Comparison of ENCODE assay signal across 8 cellular contexts in genomic region chr14:92121670-92122350, GRCh38. TPM values are rescaled to one million over a fixed set of nuclear protein-coding genes. Genes with fewer than 3 reads are reported as not detected.
DNase-seq lines count a peak whose midpoint lies in the region; ATAC-seq, FAIRE-seq and TF ChIP-seq lines count a peak whose summit lies in the region.

TSS of gene CPSF2 (plus strand) at chr14:92121969. CDS start at chr14:92130985, 9,016 bp downstream.
TSS of gene NDUFB1 (minus strand) at chr14:92121706. CDS start at chr14:92117637, 4,069 bp downstream.

- peaks cover under 1% of the 10 kb centered on the region for H3F3A ChIP-seq in smooth muscle cell (ENCODE audit: low read depth)

- H3K9me3 ChIP-seq in A549 (no peaks in the 10 kb centered on the region), WERI-Rb-1 (ENCODE audit: severe bottlenecking) (no peaks in the 10 kb centered on the region), breast epithelium (no peaks in the 10 kb centered on the region), smooth muscle cell (replicated peaks; ENCODE audit: low read depth) (no peaks in the 10 kb centered on the region)

- H3K9ac ChIP-seq in smooth muscle cell (ENCODE audit: low read depth) = peak within 1 kb of the TSS; percentile 100

- FAIRE-seq in A549 (lab: Jason Lieb, UNC) = no peak

- CTCF ChIA-PET in A549 (lab: Yijun Ruan, JAX) = interaction anchor here (0.6 to 10.3 kb wide), 7 partner anchors 13 to 569 kb away, joined by 3 to 99 read pairs (median 4); partner anchors contain the start of gene ATXN3

- peaks cover 46% of the 10 kb centered on the region for H3K79me2 ChIP-seq in smooth muscle cell (ENCODE audit: low read depth)

- ATAC-seq in A549 = peak; percentile 94 to 96
- ATAC-seq in GM18520 (IDR thresholded peaks at IDR 0.05; ENCODE audit: unreplicated experiment) = peak; percentile 66
- peak; percentile 74 for ATAC-seq in HG03060 (IDR thresholded peaks at IDR 0.05; ENCODE audit: low read depth, unreplicated experiment)

- H3K4me2 ChIP-seq in A549 (peak within 1 kb of the TSS; percentile 91), smooth muscle cell (peak within 1 kb of the TSS; percentile 91)

- H3K27ac ChIP-seq in A549 (peak within 1 kb of the TSS; percentile 97 to 98), WERI-Rb-1 (peak within 1 kb of the TSS; percentile 99), breast epithelium (peak within 1 kb of the TSS; percentile 92), smooth muscle cell (ENCODE audit: low read depth) (peak within 1 kb of the TSS; percentile 99)

- peaks cover 14% of the 10 kb centered on the region; the same call in 2 of the 3 replicates for H3K4me1 ChIP-seq in A549
- no peaks in the 10 kb centered on the region for H3K4me1 ChIP-seq in breast epithelium
- peaks cover 10% of the 10 kb centered on the region for H3K4me1 ChIP-seq in smooth muscle cell (ENCODE audit: low read depth)

- H3K36me3 ChIP-seq in WERI-Rb-1 (peaks cover 45% of the 10 kb centered on the region), breast epithelium (no peaks in the 10 kb centered on the region), smooth muscle cell (ENCODE audit: low read depth) (peaks cover under 1% of the 10 kb centered on the region)

- intact Hi-C loops in breast epithelium (cut with DNase I; ENCODE audit: low total_unique reads) = no loop called here

- TF ChIP-seq CTCF in A549 (IDR thresholded peaks at IDR 0.05) (no peak), WERI-Rb-1 (IDR thresholded peaks at IDR 0.05; ENCODE audit: low read depth, low read length) (no peak), breast epithelium (IDR thresholded peaks at IDR 0.05) (peak in 2 of 3 donors; percentile 23 to 36), smooth muscle cell (IDR thresholded peaks at IDR 0.05; ENCODE audit: borderline replicate concordance, insufficient read depth, poor library complexity, severe bottlenecking) (no peak)

- WGBS in A549 (ENCODE audit: missing lambda C conversion rate) = 1% methylated on average over 30 of the region's 55 CpGs
- WGBS in smooth muscle cell (ENCODE audit: low lambda C conversion rate) = under 1% methylated on average over 53 of the region's 55 CpGs

- H4K20me1 ChIP-seq in smooth muscle cell (ENCODE audit: low read depth) = no peaks in the 10 kb centered on the region

- TF ChIP-seq EP300 in A549 (IDR thresholded peaks at IDR 0.05) = no peak

- no peak for TF ChIP-seq RAD21 in A549 (conservative IDR thresholded peaks at IDR 0.05 in 1 of 2, IDR thresholded peaks at IDR 0.05 in 1 of 2)

- H3K4me3 ChIP-seq in A549 (peak within 1 kb of the TSS; percentile 94), WERI-Rb-1 (ENCODE audit: low read depth, low read length) (peak within 1 kb of the TSS; percentile 99), breast epithelium (peak within 1 kb of the TSS; percentile 88 to 97 (median 96)), smooth muscle cell (peak within 1 kb of the TSS; percentile 99)

- DNase-seq in A549 (ENCODE audit: low read depth in 1 of 2, low spot score in 1 of 2) (peak; percentile 79 to 96), NCI-H2171 (lab: John Stamatoyannopoulos, UW) (peak; percentile 86), WERI-Rb-1 (peak; percentile 88), breast epithelium (ENCODE audit: low spot score in 2 of 2) (peak; percentile 71 to 78), iPS-NIHi11 (ENCODE audit: low spot score) (peak; percentile 93), smooth muscle cell (lab: John Stamatoyannopoulos, UW; ENCODE audit: unreplicated experiment) (peak; percentile 79)

- H3K27me3 ChIP-seq in WERI-Rb-1 (ENCODE audit: insufficient read depth, low read depth, severe bottlenecking) (no peaks in the 10 kb centered on the region), breast epithelium (no peaks in the 10 kb centered on the region), smooth muscle cell (ENCODE audit: low read depth) (no peaks in the 10 kb centered on the region)

- TF ChIP-seq POLR2A in A549 (IDR thresholded peaks at IDR 0.05; ENCODE audit: low read length) (peak; percentile 94), breast epithelium (IDR thresholded peaks at IDR 0.05) (peak; percentile 42)

- POLR2A ChIA-PET in A549 (lab: Yijun Ruan, JAX) = interaction anchor here (0.9 to 5.2 kb wide), 7 partner anchors 11 to 672 kb away, joined by 3 to 60 read pairs (median 4); partner anchors contain the start of genes ATXN3, GOLGA5, LGMN and TRIP11

- H2AFZ ChIP-seq in smooth muscle cell (ENCODE audit: low read depth) = peak within 1 kb of the TSS; percentile 100

TF ChIP-seq in A549, 52 proteins besides CTCF, POLR2A, EP300 and RAD21 (continues in another document):
- TF ChIP-seq POLR2AphosphoS2 (conservative IDR thresholded peaks at IDR 0.05; ENCODE audit: low read length) (no peak), JUN (IDR thresholded peaks at IDR 0.05) (peak; percentile 83 to 96), E2F6 (IDR thresholded peaks at IDR 0.05; ENCODE audit: borderline replicate concordance, low read depth) (peak; percentile 20; the same call in 1 of the 2 replicates), GATA3 (IDR thresholded peaks at IDR 0.05; ENCODE audit: borderline replicate concordance) (peak; percentile 90; the same call in 1 of the 2 replicates), HMGXB4 (CRISPR knock-in tag; IDR thresholded peaks at IDR 0.05; ENCODE audit: borderline replicate concordance) (peak; percentile 63; the same call in 1 of the 2 replicates), NFE2L2 (conservative IDR thresholded peaks at IDR 0.05; ENCODE audit: low read length) (no peak), HOXB13 (CRISPR knock-in tag; IDR thresholded peaks at IDR 0.05; ENCODE audit: low read depth) (no peak), PHF8 (IDR thresholded peaks at IDR 0.05; ENCODE audit: borderline replicate concordance, low read depth) (peak; percentile 86), MAX (IDR thresholded peaks at IDR 0.05) (peak; percentile 67), MAZ (IDR thresholded peaks at IDR 0.05; ENCODE audit: borderline replicate concordance, low read depth, low read length) (no peak), HDAC2 (IDR thresholded peaks at IDR 0.05) (no peak), CEBPB (IDR thresholded peaks at IDR 0.05) (no peak), ZFP36 (IDR thresholded peaks at IDR 0.05; ENCODE audit: borderline replicate concordance, partially characterized antibody) (no peak), USF2 (IDR thresholded peaks at IDR 0.05) (peak; percentile 57), BHLHE40 (IDR thresholded peaks at IDR 0.05; ENCODE audit: low read depth, low read length) (peak; percentile 79)

RNA-seq across cellular contexts. Expression of gene CPSF2, which starts in this region (rescaled TPM):
- polyA plus RNA-seq in A549 (2011; rRNA removed) (60.0 and 75.3 TPM in 2 replicates), A549 (2017; fragmentation: RNase III; extraction: RNeasy Plus Mini Kit Qiagen cat#74134 plus additional on column Dnase treatment) (50.7 to 57.3 TPM (median 54.6 TPM) in 3 replicates), smooth muscle cell (29.2 and 33.2 TPM in 2 replicates)
- 11.7 and 12.2 TPM in 2 replicates for polyA plus RNA-seq in A549 (2012; cell fraction: cytosol; rRNA removed)
- polyA plus RNA-seq in A549 (2012; cell fraction: nucleus; rRNA removed) = 6.3 and 7.2 TPM in 2 replicates
- polyA minus RNA-seq in A549 (2011; rRNA and poly(A)+ RNA removed) = 37.8 and 52.3 TPM in 2 replicates
- total RNA-seq in breast epithelium (10 to 100 TPM; 20.0 to 38.2 (median 34.9) TPM), smooth muscle cell (53.7 and 64.3 TPM in 2 replicates)

RNA-seq across cellular contexts. Expression of gene NDUFB1, which starts in this region (rescaled TPM):
- polyA plus RNA-seq in A549 (2011; rRNA removed) (397 and 704 TPM in 2 replicates), A549 (2017; fragmentation: RNase III; extraction: RNeasy Plus Mini Kit Qiagen cat#74134 plus additional on column Dnase treatment) (594 to 640 TPM (median 596 TPM) in 3 replicates), smooth muscle cell (188 and 219 TPM in 2 replicates)
- polyA plus RNA-seq in A549 (2012; cell fraction: cytosol; rRNA removed) = 353 and 539 TPM in 2 replicates
- 107 and 360 TPM in 2 replicates for polyA plus RNA-seq in A549 (2012; cell fraction: nucleus; rRNA removed)
- 54.7 and 63.4 TPM in 2 replicates for polyA minus RNA-seq in A549 (2011; rRNA and poly(A)+ RNA removed)
- total RNA-seq in breast epithelium (100 to 1,000 TPM; 211 to 256 (median 225) TPM), smooth muscle cell (369 and 467 TPM in 2 replicates)

Comparison
In these comparisons a context has a peak if more than half of its experiments do, and no peak if none do; other contexts are left out.
1. Peak in every context shown above with its lines: DNase-seq, ATAC-seq, H3K4me3 ChIP-seq and H3K27ac ChIP-seq.
2. CTCF ChIP-seq: peak in breast epithelium (2 of 3); none in A549 (single experiment), WERI-Rb-1 (single experiment) and smooth muscle cell (single experiment).